In the genomic region with DNA sequence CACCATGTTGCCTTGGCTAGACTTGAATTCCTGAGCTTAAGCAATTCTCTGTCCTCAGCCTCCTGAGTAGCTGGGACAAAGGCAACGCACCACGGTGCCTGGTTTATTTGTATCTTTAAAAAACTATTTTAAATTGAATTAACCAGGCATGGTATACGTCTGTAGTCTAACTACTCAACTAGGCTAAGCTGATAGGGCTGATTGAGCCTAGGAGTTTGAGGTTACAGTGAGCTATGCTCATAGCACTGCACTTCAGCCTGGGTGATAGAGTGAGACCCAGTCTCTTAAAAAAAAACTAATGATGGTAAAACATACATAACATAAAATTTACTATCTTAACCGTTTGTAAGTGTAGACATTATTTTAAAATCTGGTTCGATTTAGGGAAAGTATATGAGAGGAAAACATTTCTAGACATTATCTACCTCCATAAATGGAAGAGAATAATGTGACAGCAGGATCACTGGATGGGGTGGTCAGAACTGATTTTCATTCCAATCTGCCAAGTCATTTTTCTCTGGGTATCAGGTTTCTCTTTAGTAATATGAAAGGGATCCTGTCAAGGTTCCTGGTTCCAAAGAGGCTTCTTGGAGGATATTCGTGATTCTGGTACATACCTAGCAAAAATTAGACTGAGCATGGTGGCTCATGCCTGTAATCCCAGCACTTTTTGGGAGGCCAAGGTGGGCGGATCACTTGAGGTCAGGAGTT, we compare ENCODE assay signal across 24 cellular contexts. TPM values are rescaled to one million over a fixed set of nuclear protein-coding genes. Genes with fewer than 3 reads are reported as not detected.
DNase-seq lines count a peak whose midpoint lies in the region; ATAC-seq and TF ChIP-seq lines count a peak whose summit lies in the region.
"Had no signal": no experiment of that assay in that cellular context is flagged by ENCODE, and none has a peak within 500 bp of the region (broad histone marks: within the 10 kb centered on the region; RNA-seq: fewer than 3 reads in every experiment).

No MANE protein-coding gene starts in this region.

- peaks cover 70% of the 10 kb centered on the region for H3F3A ChIP-seq in SK-N-SH (replicated peaks; ENCODE audit: insufficient read depth)

- H3K9me3 Mint-ChIP-seq in osteocyte (ENCODE audit: unreplicated experiment), result peaks cover 7% of the 10 kb centered on the region
- H3K9me3 Mint-ChIP-seq in CD14-positive monocyte, result no peaks in the 10 kb centered on the region
- H3K9me3 Mint-ChIP-seq: T-cell had no signal

- H3K4me2 ChIP-seq in SK-N-SH, result peak overlapping the region; percentile 42

- H3K79me2 ChIP-seq in SK-N-SH (ENCODE audit: insufficient read depth), result peaks cover 70% of the 10 kb centered on the region

- H3K4me3 ChIP-seq in SK-N-SH (ENCODE audit: low read depth in 2 of 2, low read length in 1 of 2) (peak overlapping the region in 1 of 2 experiments; percentile 31; a peak in 1 of 4 replicates), left lung (no peak overlapping the region)
- H3K4me3 ChIP-seq: dorsolateral prefrontal cortex, prostate gland, suprapubic skin had no signal

- no peak for TF ChIP-seq CTCF in SK-N-SH (IDR thresholded peaks at IDR 0.05)
- no peak for TF ChIP-seq CTCF in osteocyte (IDR thresholded peaks at IDR 0.05)
- no peak for TF ChIP-seq CTCF in CD14-positive monocyte (IDR thresholded peaks at IDR 0.05)
- no peak for TF ChIP-seq CTCF in left lung (IDR thresholded peaks at IDR 0.05)

- DNase-seq in GM04504 (ENCODE audit: low read depth), result peak; percentile 20
- DNase-seq in SK-N-SH, result no peak
- DNase-seq in fibroblast of gingiva (ENCODE audit: low read depth), result peak; percentile 26
- DNase-seq in osteocyte (ENCODE audit: extremely low spot score, unreplicated experiment), result no peak
- no peak for DNase-seq in CD14-positive monocyte (ENCODE audit: low spot score)
- no peak for DNase-seq in activated gamma-delta T cell treated with Interleukin-2 at 50 U/mL for 16 hours
- DNase-seq in left lung, result no peak
- DNase-seq: activated CD4-positive, alpha-beta T cell treated with anti-CD3 and anti-CD28 coated beads, Interleukin-2, amount 50 U/mL, for 1 hour; activated naive CD4-positive, alpha-beta T cell treated with anti-CD3 and anti-CD28 coated beads, Interleukin-2, amount 50 U/mL, for 16 hours; activated T-cell treated with anti-CD3 and anti-CD28 coated beads for 4 hours; dorsolateral prefrontal cortex; erythroblast; GF-D8; GOT3; hippocampal formation; kidney; NCI-H1930; nephron progenitor cell; stimulated activated CD8-positive, alpha-beta memory T cell treated with anti-CD3 and anti-CD28 coated beads, Interleukin-4, amount 100 ng/mL, for 48 hours; T-cell had no signal

- H2AFZ ChIP-seq in SK-N-SH (ENCODE audit: low read depth), result no peak overlapping the region

- H3K9me3 ChIP-seq in SK-N-SH (no peaks in the 10 kb centered on the region), left lung (no peaks in the 10 kb centered on the region)
- H3K9me3 ChIP-seq: prostate gland, suprapubic skin had no signal

- CTCF ChIA-PET in SK-N-SH (lab: Yijun Ruan, JAX), result no interaction called here

- H3K4me1 Mint-ChIP-seq in osteocyte (ENCODE audit: unreplicated experiment) (peaks cover 26% of the 10 kb centered on the region), CD14-positive monocyte (peaks cover 2% of the 10 kb centered on the region)

- WGBS in SK-N-SH (ENCODE audit: low lambda C conversion rate), result 32% methylated on average over 7 of the region's 7 CpGs

- H3K27ac Mint-ChIP-seq in osteocyte (ENCODE audit: unreplicated experiment), result peak overlapping the region; percentile 31
- no peak overlapping the region for H3K27ac Mint-ChIP-seq in CD14-positive monocyte
- H3K27ac Mint-ChIP-seq: B cell, nephron progenitor cell, T-cell had no signal

- peak overlapping the region; percentile 24 to 73; a peak in 3 of 4 replicates for H3K27ac ChIP-seq in SK-N-SH (ENCODE audit: low read depth in 2 of 2, low read length in 1 of 2)
- no peak overlapping the region for H3K27ac ChIP-seq in left lung
- H3K27ac ChIP-seq: dorsolateral prefrontal cortex, prostate gland, suprapubic skin had no signal

- H3K4me3 Mint-ChIP-seq in osteocyte (ENCODE audit: unreplicated experiment) (no peak overlapping the region), CD14-positive monocyte (no peak overlapping the region)
- H3K4me3 Mint-ChIP-seq: B cell, nephron progenitor cell, T-cell had no signal

- H3K9me2 ChIP-seq in SK-N-SH, result no peaks in the 10 kb centered on the region

- POLR2A ChIA-PET in SK-N-SH (lab: Yijun Ruan, JAX), result interaction anchor here (0.7 kb wide), 1 partner anchor 9 kb away, joined by 3 read pairs; the partner anchor contains the start of gene NONO

- H3K4me1 ChIP-seq in SK-N-SH (ENCODE audit: control insufficient read depth in 1 of 2, insufficient read depth in 2 of 2, low read depth in 1 of 2, low read length in 1 of 2) (peaks cover 0 to 17% of the 10 kb centered on the region in 2 experiments; a peak in 2 of 4 replicates), left lung (no peaks in the 10 kb centered on the region)
- H3K4me1 ChIP-seq: prostate gland had no signal

- intact Hi-C loops in CD14-positive monocyte (cut with micrococcal nuclease), result loop anchor here in 1 of 2 donors (10.0 kb wide), 1 partner anchor 82 kb away; no protein-coding TSS in a partner anchor
- intact Hi-C loops in left lung (cut with DNase I), result no loop called here

- no peaks in the 10 kb centered on the region for H3K27me3 Mint-ChIP-seq in osteocyte (ENCODE audit: unreplicated experiment)
- peaks cover 0 to 4% (median 0%) of the 10 kb centered on the region in 3 donors for H3K27me3 Mint-ChIP-seq in CD14-positive monocyte (ENCODE audit: low read depth in 3 of 3)
- H3K27me3 Mint-ChIP-seq: B cell had no signal

- no peak for TF ChIP-seq RAD21 in SK-N-SH (IDR thresholded peaks at IDR 0.05; ENCODE audit: low read length)

- peaks cover 44 to 90% of the 10 kb centered on the region in 2 experiments for H3K36me3 ChIP-seq in SK-N-SH (replicated peaks in 1 of 2; ENCODE audit: control insufficient read depth in 1 of 2, insufficient read depth in 2 of 2, low read length in 1 of 2)
- H3K36me3 ChIP-seq in left lung, result peaks cover 0 to 80% of the 10 kb centered on the region in 2 donors
- H3K36me3 ChIP-seq: prostate gland had no signal

- H3K27me3 ChIP-seq in SK-N-SH (ENCODE audit: insufficient read depth) (no peaks in the 10 kb centered on the region), left lung (no peaks in the 10 kb centered on the region)
- H3K27me3 ChIP-seq: suprapubic skin had no signal

- no peak for TF ChIP-seq EP300 in SK-N-SH (IDR thresholded peaks at IDR 0.05; ENCODE audit: borderline replicate concordance in 1 of 2, low read depth in 1 of 2, low read length in 1 of 2)

- no peak overlapping the region for H3K9ac ChIP-seq in SK-N-SH

- ATAC-seq in left lung (no peak), GM18858 (IDR thresholded peaks at IDR 0.05; ENCODE audit: unreplicated experiment) (no peak)
- ATAC-seq: T-cell had no signal

- peaks cover 36% of the 10 kb centered on the region for H3K36me3 Mint-ChIP-seq in osteocyte (ENCODE audit: unreplicated experiment)
- peaks cover 45 to 78% of the 10 kb centered on the region in 2 donors for H3K36me3 Mint-ChIP-seq in CD14-positive monocyte

- H4K20me1 ChIP-seq in SK-N-SH (ENCODE audit: insufficient read depth), result peaks cover 63% of the 10 kb centered on the region

TF ChIP-seq in SK-N-SH, 30 proteins besides CTCF, POLR2A, EP300 and RAD21:
- TF ChIP-seq JUND (IDR thresholded peaks at IDR 0.05), result peak; percentile 70
- TF ChIP-seq PBX3 (IDR thresholded peaks at IDR 0.05), result peak; percentile 68
- no peak for TF ChIP-seq NRF1 (IDR thresholded peaks at IDR 0.05; ENCODE audit: low read depth, low read length)
- peak; percentile 25; the same call in 1 of the 2 replicates for TF ChIP-seq TCF12 (IDR thresholded peaks at IDR 0.05)
- peak; percentile 52; the same call in 1 of the 2 replicates for TF ChIP-seq FOSL2 (IDR thresholded peaks at IDR 0.05; ENCODE audit: borderline replicate concordance, low read depth)
- no peak for TF ChIP-seq YY1 (IDR thresholded peaks at IDR 0.05; ENCODE audit: low read depth)
- no peak for TF ChIP-seq CHD2 (IDR thresholded peaks at IDR 0.05; ENCODE audit: low read length, partially characterized antibody)
- TF ChIP-seq RXRA (IDR thresholded peaks at IDR 0.05; ENCODE audit: borderline replicate concordance, low read depth), result no peak
- TF ChIP-seq GATA2 (CRISPR knock-in tag; IDR thresholded peaks at IDR 0.05), result no peak
- TF ChIP-seq SMC3 (IDR thresholded peaks at IDR 0.05; ENCODE audit: low read depth, low read length), result no peak

RNA-seq across cellular contexts. Expression of gene ITGB1BP2, which starts 8.7 kb away (rescaled TPM):
- polyA plus RNA-seq in SK-N-SH (2012; rRNA removed), result 1.5 and 1.7 TPM in 2 replicates
- 0.42 and 0.60 TPM in 2 replicates for polyA plus RNA-seq in SK-N-SH (2012; cell fraction: cytosol; rRNA removed)
- polyA plus RNA-seq in SK-N-SH (2012; cell fraction: nucleus; rRNA removed), result 8.7 and 11.1 TPM in 2 replicates
- total RNA-seq in osteocyte, result 1.7 and 2.1 TPM in 2 replicates
- polyA plus RNA-seq in CD14-positive monocyte, result not detected
- total RNA-seq in left lung, result 1 to 10 TPM in 1 of 2 donors, under 1 TPM in 1; 0.99 to 3.0 TPM

RNA-seq across cellular contexts. Expression of gene NONO, which starts 9.4 kb away (rescaled TPM):
- polyA plus RNA-seq in SK-N-SH (2012; rRNA removed), result 210 and 288 TPM in 2 replicates
- polyA plus RNA-seq in SK-N-SH (2012; cell fraction: cytosol; rRNA removed), result 195 and 232 TPM in 2 replicates
- 380 and 614 TPM in 2 replicates for polyA plus RNA-seq in SK-N-SH (2012; cell fraction: nucleus; rRNA removed)
- total RNA-seq in osteocyte, result 465 and 499 TPM in 2 replicates
- 100 to 1,000 TPM; 111 to 122 TPM for polyA plus RNA-seq in CD14-positive monocyte
- 100 to 1,000 TPM; 241 to 245 TPM for total RNA-seq in left lung

RNA-seq across cellular contexts. Expression of gene ZMYM3, which starts 38.9 kb away (rescaled TPM):
- polyA plus RNA-seq in SK-N-SH (2012; rRNA removed) (30.4 and 31.4 TPM in 2 replicates), CD14-positive monocyte (1 to 10 TPM; 3.9 to 4.8 TPM)
- 17.0 and 20.9 TPM in 2 replicates for polyA plus RNA-seq in SK-N-SH (2012; cell fraction: cytosol; rRNA removed)
- polyA plus RNA-seq in SK-N-SH (2012; cell fraction: nucleus; rRNA removed), result 53.7 and 65.2 TPM in 2 replicates
- total RNA-seq in osteocyte (34.2 and 39.2 TPM in 2 replicates), left lung (10 to 100 TPM; 19.5 to 26.3 TPM)

Comparison
In these comparisons a context has a peak if more than half of its experiments do, and no peak if none do; other contexts are left out.
1. DNase-seq: peak in GM04504 (single experiment) and fibroblast of gingiva (single experiment); none in SK-N-SH (single experiment), osteocyte (single experiment), CD14-positive monocyte (single experiment), activated gamma-delta T cell treated with Interleukin-2 at 50 U/mL for 16 hours (single experiment) and left lung (0 of 2).
2. H3K27ac ChIP-seq: peak in SK-N-SH (2 of 2); none in left lung (0 of 2).